Comparison of ENCODE assay signal across 37 cellular contexts in the genomic region with DNA sequence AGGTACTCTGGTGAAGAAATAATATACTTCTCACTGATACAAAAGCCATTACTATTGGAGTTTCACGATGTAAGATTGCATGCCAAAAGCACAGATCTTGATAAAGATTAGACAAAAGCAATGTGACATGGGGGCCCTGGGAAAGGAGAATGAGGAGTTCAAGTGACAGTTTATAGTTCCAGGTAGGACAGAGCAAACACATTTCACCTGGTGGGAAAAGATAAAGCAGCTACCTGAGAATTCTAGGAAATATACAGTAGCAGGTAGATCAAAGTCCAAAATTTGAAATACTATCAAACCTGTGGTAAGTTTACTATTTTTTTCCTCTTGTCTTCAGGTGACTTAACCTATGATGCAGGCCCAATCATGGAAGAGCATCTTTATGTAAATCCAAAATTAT. TPM values are rescaled to one million over a fixed set of nuclear protein-coding genes. Genes with fewer than 3 reads are reported as not detected.
"Had no signal": no experiment of that assay in that cellular context is flagged by ENCODE, and none has a peak within 500 bp of the region (broad histone marks: within the 10 kb centered on the region; RNA-seq: fewer than 3 reads in every experiment).

No MANE protein-coding gene starts in this region.

- H3K9me3 ChIP-seq: MG63 had no signal

- DNase-seq: Karpas-422, Kasumi-1, MG63, MM.1S, MV-4-11, NCI-H1048, NCI-H1092, NCI-H1092 treated with DMSO at 0.1 percent for 48 hours, NCI-H1105, NCI-H1105 treated with DMSO at 0.1 percent for 48 hours, NCI-H1417, NCI-H1417 treated with DMSO at 0.1 percent for 48 hours, NCI-H1436, NCI-H1436 treated with DMSO at 0.1 percent for 48 hours, NCI-H146, NCI-H1694, NCI-H1694 treated with DMSO at 0.1 percent for 48 hours, NCI-H187, NCI-H187 treated with DMSO at 0.1 percent for 48 hours, NCI-H1930, NCI-H2029, NCI-H2029 treated with DMSO at 0.1 percent for 48 hours, NCI-H2081, NCI-H2081 treated with DMSO at 0.1 percent for 48 hours, NCI-H2107, NCI-H2171, NCI-H2171 treated with DMSO at 0.1 percent for 48 hours, NCI-H2227 treated with DMSO at 0.1 percent for 48 hours, NCI-H226, NCI-H345, NCI-H446, NCI-H446 treated with DMSO at 0.1 percent for 48 hours, NCI-H510A had no signal

- H3K36me3 ChIP-seq: MG63 had no signal

- H3K4me3 ChIP-seq: MG63 had no signal

RNA-seq across cellular contexts. Expression of a gene that starts 8.0 kb away (rescaled TPM):
- total RNA-seq: LHCN-M2, M059J, MCF 10A, NCI-H460 had no signal

RNA-seq across cellular contexts. Expression of a gene that starts 25.2 kb away (rescaled TPM):
- total RNA-seq: LHCN-M2, M059J, MCF 10A, NCI-H460 had no signal
